ENCODE assay signal across 8 cellular contexts in genomic region chr7:91942312-91942711, GRCh38. TPM values are rescaled to one million over a fixed set of nuclear protein-coding genes. Genes with fewer than 3 reads are reported as not detected.
DNase-seq lines count a peak whose midpoint lies in the region; ATAC-seq and TF ChIP-seq lines count a peak whose summit lies in the region.

No MANE protein-coding gene starts in this region.

- H3K27ac Mint-ChIP-seq in CD4-positive, alpha-beta T cell: peak overlapping the region; percentile 92

- DNase-seq in CD4-positive, alpha-beta T cell: no peak
- DNase-seq in colonic mucosa: no peak
- DNase-seq in H4 (ENCODE audit: low spot score): no peak
- DNase-seq in cerebellar cortex (ENCODE audit: low spot score): no peak
- no peak for DNase-seq in omental fat pad (ENCODE audit: low spot score)

- H3K4me2 ChIP-seq in Loucy (ENCODE audit: low read depth, low read length, poor library complexity, severe bottlenecking) (peak overlapping the region; percentile 97), neural cell (ENCODE audit: low read length) (peak overlapping the region; percentile 88)

- intact Hi-C loops in CD4-positive, alpha-beta T cell (cut with DNase I, micrococcal nuclease): loop anchor here (5.0 to 10.0 kb wide), 5 partner anchors 35 to 1282 kb away; partner anchors contain the start of gene HEPACAM2 (in 1 of the 2)
- intact Hi-C loops in colonic mucosa (cut with DNase I): loop anchor here (5.0 kb wide), 1 partner anchor 60 kb away; the partner anchor contains the start of gene MTERF1

- H3F3A ChIP-seq in Loucy (ENCODE audit: low read depth) (peaks cover 3% of the 10 kb centered on the region; the same call in 1 of the 2 replicates), neural cell (ENCODE audit: insufficient read depth, low read length, poor library complexity, severe bottlenecking) (no peaks in the 10 kb centered on the region)

- peaks cover 29% of the 10 kb centered on the region for H3K36me3 Mint-ChIP-seq in CD4-positive, alpha-beta T cell (ENCODE audit: low read depth)

- no peak overlapping the region for H2AFZ ChIP-seq in Loucy (ENCODE audit: low read length)
- H2AFZ ChIP-seq in neural cell (ENCODE audit: low read depth, low read length): peak overlapping the region; percentile 28

- peak overlapping the region; percentile 89 for H3K9ac ChIP-seq in Loucy (ENCODE audit: low read depth, low read length, poor library complexity, severe bottlenecking)
- peak overlapping the region in 1 of 2 donors; percentile 26 for H3K9ac ChIP-seq in colonic mucosa (ENCODE audit: low read depth in 2 of 2, low read length in 2 of 2)
- peak overlapping the region; percentile 98 for H3K9ac ChIP-seq in neural cell (ENCODE audit: low read length)

- H3K9me2 ChIP-seq in Loucy (replicated peaks; ENCODE audit: low read depth, low read length) (no peaks in the 10 kb centered on the region), neural cell (ENCODE audit: insufficient read depth, low read length) (no peaks in the 10 kb centered on the region)

- H3K27me3 ChIP-seq in CD4-positive, alpha-beta T cell (ENCODE audit: control insufficient read depth, insufficient read depth, low read length): no peaks in the 10 kb centered on the region
- H3K27me3 ChIP-seq in Loucy (ENCODE audit: insufficient read depth, low read length, poor library complexity, severe bottlenecking): no peaks in the 10 kb centered on the region
- H3K27me3 ChIP-seq in colonic mucosa: no peaks in the 10 kb centered on the region
- H3K27me3 ChIP-seq in neural cell (ENCODE audit: insufficient read depth, low read depth, low read length): no peaks in the 10 kb centered on the region

- no peak for TF ChIP-seq RAD21 in neural cell (conservative IDR thresholded peaks at IDR 0.05)

- TF ChIP-seq EP300 in neural cell (conservative IDR thresholded peaks at IDR 0.05; ENCODE audit: poor library complexity, severe bottlenecking): no peak

- H3K36me3 ChIP-seq in Loucy (ENCODE audit: insufficient read depth, low read length) (no peaks in the 10 kb centered on the region), colonic mucosa (no peaks in the 10 kb centered on the region), neural cell (ENCODE audit: insufficient read depth, low read length) (no peaks in the 10 kb centered on the region)

- CTCF ChIA-PET in CD4-positive, alpha-beta T cell (lab: Charles Lee): interaction anchor here (1.6 to 5.5 kb wide), 2 partner anchors 11 to 62 kb away, joined by 5 to 26 read pairs; partner anchors contain the start of gene MTERF1

- peak overlapping the region; percentile 90 for H3K4me3 Mint-ChIP-seq in CD4-positive, alpha-beta T cell

- H3K9me3 ChIP-seq in CD4-positive, alpha-beta T cell (ENCODE audit: control insufficient read depth, low read length): no peaks in the 10 kb centered on the region
- H3K9me3 ChIP-seq in Loucy (ENCODE audit: insufficient read depth, low read depth, low read length): no peaks in the 10 kb centered on the region
- H3K9me3 ChIP-seq in colonic mucosa: no peaks in the 10 kb centered on the region
- H3K9me3 ChIP-seq in neural cell (ENCODE audit: low read length): no peaks in the 10 kb centered on the region

- no peak overlapping the region for H3K27ac ChIP-seq in CD4-positive, alpha-beta T cell (ENCODE audit: low read depth, low read length)
- H3K27ac ChIP-seq in colonic mucosa (no peak overlapping the region), neural cell (ENCODE audit: low read length) (peak overlapping the region; percentile 98)

- H3K4me1 ChIP-seq in Loucy (ENCODE audit: insufficient read depth, low read length, poor library complexity, severe bottlenecking) (peaks cover 57% of the 10 kb centered on the region), colonic mucosa (peaks cover 14% of the 10 kb centered on the region)

- no peaks in the 10 kb centered on the region for H3K9me3 Mint-ChIP-seq in CD4-positive, alpha-beta T cell

- no peak for ATAC-seq in CD4-positive, alpha-beta T cell (ENCODE audit: poor library complexity)
- ATAC-seq in GM21528 (IDR thresholded peaks at IDR 0.05; ENCODE audit: low FRiP score, unreplicated experiment) (no peak), omental fat pad (ENCODE audit: low FRiP score) (no peak)

- no peak for TF ChIP-seq CTCF in CD4-positive, alpha-beta T cell (IDR thresholded peaks at IDR 0.05)
- no peak for TF ChIP-seq CTCF in Loucy (conservative IDR thresholded peaks at IDR 0.05; ENCODE audit: low read length)
- no peak for TF ChIP-seq CTCF in colonic mucosa (IDR thresholded peaks at IDR 0.05)
- TF ChIP-seq CTCF in neural cell (IDR thresholded peaks at IDR 0.05; ENCODE audit: poor library complexity, severe bottlenecking): no peak
- no peak for TF ChIP-seq CTCF in omental fat pad (IDR thresholded peaks at IDR 0.05)

- H3K4me3 ChIP-seq in Loucy (ENCODE audit: low read length, poor library complexity, severe bottlenecking) (peak overlapping the region; percentile 87), colonic mucosa (peak overlapping the region; percentile 80), neural cell (ENCODE audit: low read length) (peak overlapping the region; percentile 97)

- peaks cover 62% of the 10 kb centered on the region for H3K4me1 Mint-ChIP-seq in CD4-positive, alpha-beta T cell (ENCODE audit: low read depth)

- H3K27me3 Mint-ChIP-seq in CD4-positive, alpha-beta T cell: no peaks in the 10 kb centered on the region

- H3K79me2 ChIP-seq in Loucy (ENCODE audit: insufficient read depth, low read length) (peaks cover 77% of the 10 kb centered on the region), neural cell (replicated peaks; ENCODE audit: insufficient read depth, low read length) (peaks cover 57% of the 10 kb centered on the region)

- peaks cover 50% of the 10 kb centered on the region for H4K20me1 ChIP-seq in Loucy (ENCODE audit: insufficient read depth, low read length, poor library complexity, severe bottlenecking)
- peaks cover 7% of the 10 kb centered on the region for H4K20me1 ChIP-seq in neural cell (ENCODE audit: insufficient read depth)

- POLR2A ChIA-PET in CD4-positive, alpha-beta T cell (lab: Charles Lee): interaction anchor here (1.2 to 4.0 kb wide), 3 partner anchors 9 to 192 kb away, joined by 4 to 47 read pairs (median 5); partner anchors contain the start of genes CYP51A1 and MTERF1

TF ChIP-seq in neural cell, 6 proteins besides CTCF, POLR2A, EP300 and RAD21:
- TF ChIP-seq REST (IDR thresholded peaks at IDR 0.05; ENCODE audit: borderline replicate concordance): no peak
- no peak for TF ChIP-seq TAF1 (IDR thresholded peaks at IDR 0.05; ENCODE audit: low read depth)
- no peak for TF ChIP-seq EZH2 (IDR thresholded peaks at IDR 0.05; ENCODE audit: borderline replicate concordance, insufficient read depth, low read length, poor library complexity, severe bottlenecking)
- no peak for TF ChIP-seq POLR2AphosphoS5 (IDR thresholded peaks at IDR 0.05)
- peak; percentile 22 for TF ChIP-seq MXI1 (conservative IDR thresholded peaks at IDR 0.05; ENCODE audit: poor library complexity, severe bottlenecking)
- no peak for TF ChIP-seq SMC3 (conservative IDR thresholded peaks at IDR 0.05; ENCODE audit: poor library complexity)

RNA-seq across cellular contexts. Expression of gene AKAP9, which starts 1.6 kb away (rescaled TPM):
- 10 to 100 TPM; 62.5 to 64.8 TPM for total RNA-seq in CD4-positive, alpha-beta T cell
- total RNA-seq in colonic mucosa (100 to 1,000 TPM in 1 of 2 donors, 10 to 100 TPM in 1; 97.7 to 140 TPM), omental fat pad (10 to 100 TPM; 44.4 to 73.9 (median 62.7) TPM)
- 120 and 124 TPM in 2 replicates for polyA plus RNA-seq in neural cell
- polyA minus RNA-seq in neural cell: 507 and 613 TPM in 2 replicates
- 15.8 and 17.3 TPM in 2 replicates for total RNA-seq in H4 (2014; rRNA removed; shearing (Covaris generic))
